20 cellular contexts compared by ENCODE assay signal in genomic region chr16:57137566-57138273, GRCh38. TPM values are rescaled to one million over a fixed set of nuclear protein-coding genes. Genes with fewer than 3 reads are reported as not detected.
DNase-seq lines count a peak whose midpoint lies in the region; ATAC-seq and TF ChIP-seq lines count a peak whose summit lies in the region.
"Had no signal": no experiment of that assay in that cellular context is flagged by ENCODE, and none has a peak within 500 bp of the region (broad histone marks: within the 10 kb centered on the region; RNA-seq: fewer than 3 reads in every experiment).

No MANE protein-coding gene starts in this region.

- no peak for ATAC-seq in GM23338
- ATAC-seq in WTC11: no peak
- ATAC-seq: left lobe of liver; pancreas; sciatic nerve; stimulated activated naive CD8-positive, alpha-beta T cell treated with anti-CD3 and anti-CD28 coated beads, Interleukin-15, Interleukin-2, amounts not matched to agents 100 U/mL and 50 U/mL, for 24 hours had no signal

- intact Hi-C loops in posterior vena cava (cut with DNase I): no loop called here

- no peak overlapping the region for H2AFZ ChIP-seq in GM23338

- POLR2A ChIA-PET in WTC11 (lab: Charles Lee): no interaction called here

- CTCF ChIA-PET in WTC11 (lab: Charles Lee): interaction anchor here (1.2 kb wide), 1 partner anchor 14 kb away, joined by 3 read pairs; no protein-coding TSS in a partner anchor

- H3F3A ChIP-seq in GM23338 (replicated peaks; ENCODE audit: low read depth): no peaks in the 10 kb centered on the region

- H3K4me1 ChIP-seq in GM23338 (ENCODE audit: insufficient read depth): no peaks in the 10 kb centered on the region
- H3K4me1 ChIP-seq: pancreas had no signal

- DNase-seq in GM23338 (ENCODE audit: low spot score) (no peak), WTC11 (ENCODE audit: low spot score) (no peak), immature natural killer cell (no peak), posterior vena cava (ENCODE audit: low spot score) (peak; percentile 63), HK-2 (ENCODE audit: unreplicated experiment) (no peak), HuH-7 (ENCODE audit: low spot score) (no peak)
- no peak for DNase-seq in central memory CD4-positive, alpha-beta T cell
- DNase-seq: adrenal gland; effector CD8-positive, alpha-beta T cell; esophagus squamous epithelium; NCI-H1092; NCI-H2081 treated with DMSO at 0.1 percent for 48 hours; NCI-H446 treated with DMSO at 0.1 percent for 48 hours; RPMI8226; stimulated activated naive CD8-positive, alpha-beta T cell treated with anti-CD3 and anti-CD28 coated beads, Interleukin-15, Interleukin-2, amounts not matched to agents 100 U/mL and 50 U/mL, for 24 hours; trophoblast cell had no signal

- peak overlapping the region; percentile 34 for H3K27ac Mint-ChIP-seq in GM23338
- H3K27ac Mint-ChIP-seq in WTC11: peak overlapping the region; percentile 18; the same call in 1 of the 2 replicates
- H3K27ac Mint-ChIP-seq in immature natural killer cell: peak overlapping the region; percentile 6 to 84 (median 66)

- H3K4me3 Mint-ChIP-seq in GM23338 (no peak overlapping the region), WTC11 (no peak overlapping the region), immature natural killer cell (peak overlapping the region in 1 of 5 donors; percentile 18)

- H3K4me3 ChIP-seq in GM23338: no peak overlapping the region
- H3K4me3 ChIP-seq: adrenal gland, cardiac muscle cell, esophagus squamous epithelium, pancreas had no signal

- TF ChIP-seq CTCF in GM23338 (conservative IDR thresholded peaks at IDR 0.05; ENCODE audit: low read depth in 2 of 2): no peak
- TF ChIP-seq CTCF in WTC11 (IDR thresholded peaks at IDR 0.05): no peak

- H3K4me1 Mint-ChIP-seq in GM23338 (peaks cover 12% of the 10 kb centered on the region), WTC11 (peaks cover 11% of the 10 kb centered on the region), immature natural killer cell (peaks cover 66 to 72% of the 10 kb centered on the region in 2 donors)

- no peaks in the 10 kb centered on the region for H3K36me3 ChIP-seq in GM23338 (ENCODE audit: insufficient read depth)
- H3K36me3 ChIP-seq: adrenal gland, cardiac muscle cell, pancreas had no signal

- no peaks in the 10 kb centered on the region for H3K9me3 Mint-ChIP-seq in GM23338
- no peaks in the 10 kb centered on the region for H3K9me3 Mint-ChIP-seq in WTC11
- no peaks in the 10 kb centered on the region for H3K9me3 Mint-ChIP-seq in immature natural killer cell

- H3K79me2 ChIP-seq in GM23338 (replicated peaks; ENCODE audit: insufficient read depth): no peaks in the 10 kb centered on the region

- H3K36me3 Mint-ChIP-seq in GM23338 (ENCODE audit: low read depth): no peaks in the 10 kb centered on the region
- H3K36me3 Mint-ChIP-seq in WTC11: no peaks in the 10 kb centered on the region
- H3K36me3 Mint-ChIP-seq in immature natural killer cell: no peaks in the 10 kb centered on the region

- no peak overlapping the region for H3K27ac ChIP-seq in GM23338 (ENCODE audit: low read depth)
- H3K27ac ChIP-seq: adrenal gland, cardiac muscle cell, pancreas had no signal

- H3K27me3 Mint-ChIP-seq in GM23338 (ENCODE audit: insufficient read depth, low read depth, poor library complexity) (peaks cover 9% of the 10 kb centered on the region), WTC11 (ENCODE audit: low read depth) (no peaks in the 10 kb centered on the region), immature natural killer cell (ENCODE audit: low read depth in 3 of 3) (peaks cover 1 to 5% (median 3%) of the 10 kb centered on the region in 3 donors)

- H3K9me2 ChIP-seq in GM23338 (ENCODE audit: insufficient read depth): no peaks in the 10 kb centered on the region

- no peak overlapping the region for H3K4me2 ChIP-seq in GM23338

- H4K20me1 ChIP-seq in GM23338 (replicated peaks; ENCODE audit: insufficient read depth): no peaks in the 10 kb centered on the region

- H3K27me3 ChIP-seq in GM23338 (ENCODE audit: insufficient read depth): no peaks in the 10 kb centered on the region
- H3K27me3 ChIP-seq: adrenal gland, cardiac muscle cell, esophagus squamous epithelium, pancreas had no signal

TF ChIP-seq in GM23338, 12 proteins besides CTCF, POLR2A, EP300 and RAD21 (continues in another document):
- TF ChIP-seq CREB1 (CRISPR knock-in tag; IDR thresholded peaks at IDR 0.05; ENCODE audit: low read depth) (no peak), STAT1 (IDR thresholded peaks at IDR 0.05; ENCODE audit: unreplicated experiment) (no peak)

TF ChIP-seq in WTC11, 78 proteins besides CTCF, POLR2A, EP300 and RAD21 (continues in another document):
- no peak for TF ChIP-seq PRRX2 (CRISPR knock-in tag; IDR thresholded peaks at IDR 0.05)
- no peak for TF ChIP-seq MXD4 (CRISPR knock-in tag; IDR thresholded peaks at IDR 0.05; ENCODE audit: borderline replicate concordance)
- no peak for TF ChIP-seq SMAD4 (CRISPR knock-in tag; IDR thresholded peaks at IDR 0.05)
- TF ChIP-seq ATF6 (CRISPR knock-in tag; IDR thresholded peaks at IDR 0.05): no peak
- TF ChIP-seq E2F1 (CRISPR knock-in tag; IDR thresholded peaks at IDR 0.05): no peak
- no peak for TF ChIP-seq ZNF317 (CRISPR knock-in tag; IDR thresholded peaks at IDR 0.05; ENCODE audit: borderline replicate concordance, low read depth)
- TF ChIP-seq CREB1 (CRISPR knock-in tag; IDR thresholded peaks at IDR 0.05): no peak
- no peak for TF ChIP-seq ZMAT4 (CRISPR knock-in tag; IDR thresholded peaks at IDR 0.05)
- no peak for TF ChIP-seq ZNF416 (CRISPR knock-in tag; IDR thresholded peaks at IDR 0.05)
- no peak for TF ChIP-seq JAZF1 (CRISPR knock-in tag; IDR thresholded peaks at IDR 0.05)
- no peak for TF ChIP-seq ATF2 (CRISPR knock-in tag; IDR thresholded peaks at IDR 0.05; ENCODE audit: borderline replicate concordance, low read depth)
- no peak for TF ChIP-seq SP1 (CRISPR knock-in tag; conservative IDR thresholded peaks at IDR 0.05)
- no peak for TF ChIP-seq GRHL2 (CRISPR knock-in tag; IDR thresholded peaks at IDR 0.05; ENCODE audit: insufficient replicate concordance, severe bottlenecking)
- no peak for TF ChIP-seq NFE2L1 (CRISPR knock-in tag; IDR thresholded peaks at IDR 0.05)

RNA-seq across cellular contexts. Expression of gene CPNE2, which starts 45.3 kb away (rescaled TPM):
- total RNA-seq in GM23338 (2014; rRNA removed; shearing (Covaris generic)): 11.3 and 14.2 TPM in 2 replicates
- polyA plus RNA-seq in GM23338 (2016; fragmentation: Nextera tagmentation; extraction: Ambion mirVana) (7.1 and 9.5 TPM in 2 replicates), immature natural killer cell (10 to 100 TPM in 1 of 3 donors, 1 to 10 TPM in 2; 2.4 to 10.8 (median 5.8) TPM)
- total RNA-seq in WTC11 (2021) (14.0 to 17.9 TPM (median 16.7 TPM) in 3 replicates), posterior vena cava (10 to 100 TPM; 26.7 to 28.4 TPM)

RNA-seq across cellular contexts. Expression of gene PSME3IP1, which starts 48.1 kb away (rescaled TPM):
- 78.0 and 111 TPM in 2 replicates for total RNA-seq in GM23338 (2014; rRNA removed; shearing (Covaris generic))
- polyA plus RNA-seq in GM23338 (2016; fragmentation: Nextera tagmentation; extraction: Ambion mirVana) (93.2 and 105 TPM in 2 replicates), immature natural killer cell (10 to 100 TPM; 79.0 to 91.7 (median 88.9) TPM)
- total RNA-seq in WTC11 (2021) (102 to 107 TPM (median 104 TPM) in 3 replicates), posterior vena cava (10 to 100 TPM; 56.0 to 56.1 TPM)

RNA-seq across cellular contexts. Expression of gene RSPRY1, which starts 48.4 kb away (rescaled TPM):
- total RNA-seq in GM23338 (2014; rRNA removed; shearing (Covaris generic)): 35.9 and 39.7 TPM in 2 replicates
- polyA plus RNA-seq in GM23338 (2016; fragmentation: Nextera tagmentation; extraction: Ambion mirVana) (20.4 and 25.8 TPM in 2 replicates), immature natural killer cell (10 to 100 TPM; 22.5 to 31.8 (median 24.7) TPM)
- total RNA-seq in WTC11 (2021) (22.7 to 28.5 TPM (median 26.8 TPM) in 3 replicates), posterior vena cava (10 to 100 TPM; 26.8 to 27.6 TPM)
